In the genomic region with DNA sequence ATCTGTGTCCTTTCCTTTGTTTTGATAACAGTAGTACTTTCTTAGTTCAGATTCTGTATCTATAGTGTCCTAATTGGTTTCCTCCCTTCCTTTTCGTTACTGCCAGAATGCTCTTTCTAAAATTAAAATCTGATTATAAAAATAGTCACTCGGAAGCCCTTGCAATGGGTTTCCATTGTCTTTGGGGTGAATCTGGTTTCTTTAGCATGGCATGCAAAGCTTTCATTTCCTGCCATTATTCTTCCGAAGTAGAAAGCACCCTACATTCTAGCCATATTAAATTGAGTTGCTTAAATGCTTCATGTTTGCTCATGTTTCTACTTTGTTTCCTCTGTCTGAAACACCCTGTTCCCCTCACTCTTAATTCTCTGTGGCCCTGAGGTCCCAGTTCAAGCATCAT, we compare ENCODE assay signal across 1 cellular context.
TF ChIP-seq lines count a peak whose summit lies in the region.

No MANE protein-coding gene starts in this region.

TF ChIP-seq in GM23338, 12 proteins besides CTCF, POLR2A, EP300 and RAD21:
- TF ChIP-seq, protein P1, sequence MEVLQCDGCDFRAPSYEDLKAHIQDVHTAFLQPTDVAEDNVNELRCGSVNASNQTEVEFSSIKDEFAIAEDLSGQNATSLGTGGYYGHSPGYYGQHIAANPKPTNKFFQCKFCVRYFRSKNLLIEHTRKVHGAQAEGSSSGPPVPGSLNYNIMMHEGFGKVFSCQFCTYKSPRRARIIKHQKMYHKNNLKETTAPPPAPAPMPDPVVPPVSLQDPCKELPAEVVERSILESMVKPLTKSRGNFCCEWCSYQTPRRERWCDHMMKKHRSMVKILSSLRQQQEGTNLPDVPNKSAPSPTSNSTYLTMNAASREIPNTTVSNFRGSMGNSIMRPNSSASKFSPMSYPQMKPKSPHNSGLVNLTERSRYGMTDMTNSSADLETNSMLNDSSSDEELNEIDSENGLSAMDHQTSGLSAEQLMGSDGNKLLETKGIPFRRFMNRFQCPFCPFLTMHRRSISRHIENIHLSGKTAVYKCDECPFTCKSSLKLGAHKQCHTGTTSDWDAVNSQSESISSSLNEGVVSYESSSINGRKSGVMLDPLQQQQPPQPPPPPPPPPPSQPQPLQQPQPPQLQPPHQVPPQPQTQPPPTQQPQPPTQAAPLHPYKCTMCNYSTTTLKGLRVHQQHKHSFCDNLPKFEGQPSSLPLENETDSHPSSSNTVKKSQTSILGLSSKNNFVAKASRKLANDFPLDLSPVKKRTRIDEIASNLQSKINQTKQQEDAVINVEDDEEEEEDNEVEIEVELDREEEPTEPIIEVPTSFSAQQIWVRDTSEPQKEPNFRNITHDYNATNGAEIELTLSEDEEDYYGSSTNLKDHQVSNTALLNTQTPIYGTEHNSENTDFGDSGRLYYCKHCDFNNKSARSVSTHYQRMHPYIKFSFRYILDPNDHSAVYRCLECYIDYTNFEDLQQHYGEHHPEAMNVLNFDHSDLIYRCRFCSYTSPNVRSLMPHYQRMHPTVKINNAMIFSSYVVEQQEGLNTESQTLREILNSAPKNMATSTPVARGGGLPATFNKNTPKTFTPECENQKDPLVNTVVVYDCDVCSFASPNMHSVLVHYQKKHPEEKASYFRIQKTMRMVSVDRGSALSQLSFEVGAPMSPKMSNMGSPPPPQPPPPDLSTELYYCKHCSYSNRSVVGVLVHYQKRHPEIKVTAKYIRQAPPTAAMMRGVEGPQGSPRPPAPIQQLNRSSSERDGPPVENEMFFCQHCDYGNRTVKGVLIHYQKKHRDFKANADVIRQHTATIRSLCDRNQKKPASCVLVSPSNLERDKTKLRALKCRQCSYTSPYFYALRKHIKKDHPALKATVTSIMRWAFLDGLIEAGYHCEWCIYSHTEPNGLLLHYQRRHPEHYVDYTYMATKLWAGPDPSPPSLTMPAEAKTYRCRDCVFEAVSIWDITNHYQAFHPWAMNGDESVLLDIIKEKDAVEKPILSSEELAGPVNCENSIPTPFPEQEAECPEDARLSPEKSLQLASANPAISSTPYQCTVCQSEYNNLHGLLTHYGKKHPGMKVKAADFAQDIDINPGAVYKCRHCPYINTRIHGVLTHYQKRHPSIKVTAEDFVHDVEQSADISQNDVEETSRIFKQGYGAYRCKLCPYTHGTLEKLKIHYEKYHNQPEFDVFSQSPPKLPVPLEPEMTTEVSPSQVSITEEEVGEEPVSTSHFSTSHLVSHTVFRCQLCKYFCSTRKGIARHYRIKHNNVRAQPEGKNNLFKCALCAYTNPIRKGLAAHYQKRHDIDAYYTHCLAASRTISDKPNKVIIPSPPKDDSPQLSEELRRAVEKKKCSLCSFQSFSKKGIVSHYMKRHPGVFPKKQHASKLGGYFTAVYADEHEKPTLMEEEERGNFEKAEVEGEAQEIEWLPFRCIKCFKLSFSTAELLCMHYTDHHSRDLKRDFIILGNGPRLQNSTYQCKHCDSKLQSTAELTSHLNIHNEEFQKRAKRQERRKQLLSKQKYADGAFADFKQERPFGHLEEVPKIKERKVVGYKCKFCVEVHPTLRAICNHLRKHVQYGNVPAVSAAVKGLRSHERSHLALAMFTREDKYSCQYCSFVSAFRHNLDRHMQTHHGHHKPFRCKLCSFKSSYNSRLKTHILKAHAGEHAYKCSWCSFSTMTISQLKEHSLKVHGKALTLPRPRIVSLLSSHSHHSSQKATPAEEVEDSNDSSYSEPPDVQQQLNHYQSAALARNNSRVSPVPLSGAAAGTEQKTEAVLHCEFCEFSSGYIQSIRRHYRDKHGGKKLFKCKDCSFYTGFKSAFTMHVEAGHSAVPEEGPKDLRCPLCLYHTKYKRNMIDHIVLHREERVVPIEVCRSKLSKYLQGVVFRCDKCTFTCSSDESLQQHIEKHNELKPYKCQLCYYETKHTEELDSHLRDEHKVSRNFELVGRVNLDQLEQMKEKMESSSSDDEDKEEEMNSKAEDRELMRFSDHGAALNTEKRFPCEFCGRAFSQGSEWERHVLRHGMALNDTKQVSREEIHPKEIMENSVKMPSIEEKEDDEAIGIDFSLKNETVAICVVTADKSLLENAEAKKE (CRISPR knock-in tag; IDR thresholded peaks at IDR 0.05): no peak
- no peak for TF ChIP-seq STAT1 (IDR thresholded peaks at IDR 0.05; ENCODE audit: unreplicated experiment)
- TF ChIP-seq JUNB (IDR thresholded peaks at IDR 0.05; ENCODE audit: unreplicated experiment): no peak
